8 cellular contexts compared by ENCODE assay signal in the genomic region with DNA sequence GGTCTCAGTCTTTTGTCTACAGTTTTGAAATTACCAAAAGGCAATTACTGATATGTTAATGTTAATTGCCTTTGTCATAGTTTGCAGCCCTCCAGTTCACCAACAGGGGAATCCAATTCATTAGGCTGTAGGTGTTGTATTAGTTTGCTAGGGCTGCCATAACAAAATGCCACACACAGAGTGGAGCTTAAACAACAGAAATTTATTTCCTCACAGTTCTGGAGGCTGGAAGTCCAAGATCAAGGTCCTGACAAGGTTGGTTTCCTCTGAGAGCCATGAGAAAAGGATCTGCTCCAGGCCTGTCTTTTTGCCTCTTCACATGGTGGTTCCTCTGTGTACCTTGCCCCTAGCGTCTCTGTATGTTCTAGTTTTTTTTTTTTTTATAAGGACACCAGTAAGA. TPM values are rescaled to one million over a fixed set of nuclear protein-coding genes. Genes with fewer than 3 reads are reported as not detected.
DNase-seq lines count a peak whose midpoint lies in the region; TF ChIP-seq lines count a peak whose summit lies in the region.

No MANE protein-coding gene starts in this region.

- H3K9me3 ChIP-seq in HUES64 (ENCODE audit: insufficient read depth, low read depth, low read length), result peaks cover 8% of the 10 kb centered on the region; the same call in 1 of the 2 replicates
- H3K9me3 ChIP-seq in breast epithelium, result no peaks in the 10 kb centered on the region
- no peaks in the 10 kb centered on the region for H3K9me3 ChIP-seq in mucosa of stomach (ENCODE audit: control insufficient read depth, low read length)

- H3K4me1 ChIP-seq in HUES64 (ENCODE audit: insufficient read depth, low read length) (peaks cover 11% of the 10 kb centered on the region; the same call in 1 of the 2 replicates), breast epithelium (peaks cover 0 to 4% of the 10 kb centered on the region in 2 donors), mucosa of stomach (ENCODE audit: control insufficient read depth, insufficient read depth, low read length) (peaks cover 9% of the 10 kb centered on the region)

- no peaks in the 10 kb centered on the region for H3K27me3 ChIP-seq in HUES64 (ENCODE audit: insufficient read depth, low read length)
- no peaks in the 10 kb centered on the region for H3K27me3 ChIP-seq in breast epithelium
- H3K27me3 ChIP-seq in mucosa of stomach (ENCODE audit: control insufficient read depth, insufficient read depth, low read length), result no peaks in the 10 kb centered on the region

- no peak for TF ChIP-seq POLR2A in breast epithelium (IDR thresholded peaks at IDR 0.05)

- peak overlapping the region; percentile 76 for H3K27ac ChIP-seq in 22Rv1
- no peak overlapping the region for H3K27ac ChIP-seq in HUES64 (ENCODE audit: low read depth, low read length)
- H3K27ac ChIP-seq in breast epithelium, result no peak overlapping the region

- H3K9ac ChIP-seq in HUES64 (ENCODE audit: low read depth, low read length) (peak overlapping the region; percentile 96; the same call in 1 of the 2 replicates), mucosa of stomach (ENCODE audit: low read length) (peak overlapping the region; percentile 99)

- TF ChIP-seq CTCF in 22Rv1 (IDR thresholded peaks at IDR 0.05), result no peak
- no peak for TF ChIP-seq CTCF in breast epithelium (IDR thresholded peaks at IDR 0.05)

- intact Hi-C loops in breast epithelium (cut with DNase I; ENCODE audit: low total_unique reads), result no loop called here

- peaks cover 59% of the 10 kb centered on the region for H3K36me3 ChIP-seq in HUES64 (ENCODE audit: insufficient read depth, low read length)
- H3K36me3 ChIP-seq in breast epithelium, result no peaks in the 10 kb centered on the region
- peaks cover 6% of the 10 kb centered on the region for H3K36me3 ChIP-seq in mucosa of stomach (ENCODE audit: control insufficient read depth, insufficient read depth, low read length)

- H3K4me3 ChIP-seq in HUES64 (ENCODE audit: low read length), result peak overlapping the region; percentile 100
- H3K4me3 ChIP-seq in breast epithelium, result peak overlapping the region; percentile 89 to 95 (median 91)
- H3K4me3 ChIP-seq in mucosa of stomach (ENCODE audit: low read length), result peak overlapping the region; percentile 96

- no CpG with 5 or more reads among the region's 1 CpG for WGBS in HUES64

- no peak for DNase-seq in breast epithelium (ENCODE audit: low spot score in 2 of 2)
- DNase-seq in activated effector memory CD4-positive, alpha-beta T cell treated with anti-CD3 and anti-CD28 coated beads, Interleukin-2, amount 50 U/mL, for 16 hours, result no peak
- no peak for DNase-seq in NCI-H187 (lab: John Stamatoyannopoulos, UW)
- no peak for DNase-seq in NCI-H524 (lab: John Stamatoyannopoulos, UW)
- no peak for DNase-seq in NCI-H2171 (lab: John Stamatoyannopoulos, UW)

RNA-seq across cellular contexts. Expression of a gene that starts 1.3 kb away (rescaled TPM):
- 25.2 TPM for polyA plus RNA-seq in HUES64 (2013, experiment 1 of 2)
- polyA plus RNA-seq in HUES64 (2013, experiment 2 of 2), result 24.5 TPM
- 10 to 100 TPM; 17.0 to 22.6 (median 22.2) TPM for total RNA-seq in breast epithelium

RNA-seq across cellular contexts. Expression of a gene that starts 17.6 kb away (rescaled TPM):
- polyA plus RNA-seq in HUES64 (2013, experiment 1 of 2), result 6.4 TPM
- polyA plus RNA-seq in HUES64 (2013, experiment 2 of 2), result 8.2 TPM
- total RNA-seq in breast epithelium, result 10 to 100 TPM in 1 of 3 donors, 1 to 10 TPM in 2; 6.9 to 11.0 (median 9.1) TPM
